26 cellular contexts compared by ENCODE assay signal in the genomic region with DNA sequence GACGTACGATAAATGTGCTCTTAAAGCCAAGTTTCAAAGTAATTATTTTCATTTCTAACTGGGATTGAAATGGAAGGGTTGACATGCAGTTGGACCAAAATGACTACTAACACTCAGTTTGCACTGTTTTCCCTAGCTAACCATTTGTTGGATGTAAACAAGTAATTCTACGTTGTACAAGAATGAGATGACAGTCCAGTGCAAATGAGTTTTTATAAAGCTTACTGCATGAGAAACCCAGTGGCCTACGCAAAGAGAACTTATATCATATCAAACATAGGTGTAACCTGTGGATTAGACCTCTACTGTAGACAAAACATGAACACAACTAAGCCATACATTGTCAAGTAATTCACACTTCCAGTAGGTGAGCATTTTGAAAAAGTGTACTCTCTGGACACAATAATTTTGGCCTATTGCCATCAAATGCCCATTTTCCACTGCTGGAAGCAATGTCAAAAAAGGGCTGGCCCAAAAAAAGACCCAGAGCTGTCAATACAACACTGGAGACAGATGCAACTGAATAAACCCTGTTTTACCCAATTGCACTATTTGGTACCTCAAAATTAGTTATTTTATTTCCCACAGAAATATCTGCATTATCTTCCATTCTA. TPM values are rescaled to one million over a fixed set of nuclear protein-coding genes. Genes with fewer than 3 reads are reported as not detected.
DNase-seq lines count a peak whose midpoint lies in the region; ATAC-seq and TF ChIP-seq lines count a peak whose summit lies in the region.
"Had no signal": no experiment of that assay in that cellular context is flagged by ENCODE, and none has a peak within 500 bp of the region (broad histone marks: within the 10 kb centered on the region; RNA-seq: fewer than 3 reads in every experiment).

No MANE protein-coding gene starts in this region.

- DNase-seq in ELR (ENCODE audit: low read depth) (peak; percentile 24), WTC11 (ENCODE audit: low spot score) (no peak), fibroblast of villous mesenchyme (ENCODE audit: low read depth) (peak; percentile 14), SKM-1 treated with dmso at 0.1 percent for 144 hours (lab: John Stamatoyannopoulos, UW; ENCODE audit: unreplicated experiment) (no peak), left lobe of liver (ENCODE audit: low spot score) (no peak)
- DNase-seq: activated CD8-positive, alpha-beta memory T cell treated with anti-CD3 and anti-CD28 coated beads for 24 hours; activated naive CD4-positive, alpha-beta T cell treated with anti-CD3 and anti-CD28 coated beads for 36 hours; activated T-cell treated with anti-CD3 and anti-CD28 coated beads, Interleukin-2, amount 50 U/mL, for 4 hours; anterior cingulate cortex; CD8-positive, alpha-beta memory T cell; DMS79 treated with DMSO at 0.1 percent for 48 hours; IMR-90; lower lobe of right lung; NCI-H1436; NCI-H510A; NK-92 treated with Interleukin-12 subunit alpha and Interleukin-12 subunit beta, amount 100 ng/mL, for 24 hours; Peyer's patch; small intestine; stimulated activated CD4-positive, alpha-beta T cell treated with anti-CD3 and anti-CD28 coated beads, Interleukin-2, amount 100 ng/mL, for 48 hours; stimulated activated naive CD4-positive, alpha-beta T cell had no signal

- no peak overlapping the region for H3K4me3 Mint-ChIP-seq in WTC11
- H3K4me3 Mint-ChIP-seq: activated naive CD4-positive, alpha-beta T cell treated with anti-CD3 and anti-CD28 coated beads for 36 hours; activated T-cell treated with anti-CD3 and anti-CD28 coated beads, Interleukin-2, amount 50 U/mL, for 4 hours; CD8-positive, alpha-beta memory T cell; T-helper 2 cell treated with Interferon-gamma antibody and Interleukin-4, amounts not matched to agents 5 μg/mL and 100 μg/mL, for 36 hours had no signal

- H3K79me2 ChIP-seq in ACC112 (ENCODE audit: control insufficient read depth, insufficient read depth, low read length, unreplicated experiment) = peaks cover 10% of the 10 kb centered on the region

- peak overlapping the region; percentile 76 for H3K27ac Mint-ChIP-seq in WTC11

- no peak for TF ChIP-seq CTCF in WTC11 (IDR thresholded peaks at IDR 0.05)
- TF ChIP-seq CTCF in fibroblast of villous mesenchyme (IDR thresholded peaks at IDR 0.05; ENCODE audit: insufficient read depth, low read depth, low read length) = no peak

- CTCF ChIA-PET in WTC11 (lab: Charles Lee) = interaction anchor here (1.2 kb wide), 1 partner anchor 302 kb away, joined by 4 read pairs; no protein-coding TSS in a partner anchor

- ATAC-seq in WTC11 = no peak
- no peak for ATAC-seq in left lobe of liver
- ATAC-seq in GM19324 (IDR thresholded peaks at IDR 0.05; ENCODE audit: low FRiP score, unreplicated experiment) = no peak
- no peak for ATAC-seq in HG03565 (IDR thresholded peaks at IDR 0.05; ENCODE audit: unreplicated experiment)
- ATAC-seq: lower lobe of right lung had no signal

- peaks cover 32% of the 10 kb centered on the region for H3K4me1 Mint-ChIP-seq in WTC11

- no peak overlapping the region for H2AFZ ChIP-seq in ACC112 (ENCODE audit: low read length, unreplicated experiment)

- POLR2A ChIA-PET in WTC11 (lab: Charles Lee) = interaction anchor here (1.2 kb wide), 2 partner anchors 8 to 235 kb away, joined by 5 read pairs; no protein-coding TSS in a partner anchor

- H3K36me3 Mint-ChIP-seq in WTC11 = peaks cover 54% of the 10 kb centered on the region

- peaks cover 57% of the 10 kb centered on the region for H3K36me3 ChIP-seq in ACC112 (ENCODE audit: insufficient read depth, low read length)

- peaks cover 23% of the 10 kb centered on the region for H3K4me1 ChIP-seq in ACC112 (ENCODE audit: control insufficient read depth, insufficient read depth, low read length, unreplicated experiment)
- H3K4me1 ChIP-seq: SJSA1 had no signal

- H3K27me3 ChIP-seq in ACC112 (ENCODE audit: insufficient read depth, low read length) = no peaks in the 10 kb centered on the region
- H3K27me3 ChIP-seq: Peyer's patch, tibial nerve had no signal

- H3K27ac ChIP-seq in ACC112 (ENCODE audit: low read depth, low read length) = peak overlapping the region; percentile 85
- H3K27ac ChIP-seq: lower lobe of right lung, Peyer's patch, SJSA1, tibial nerve had no signal

- no peaks in the 10 kb centered on the region for H3K27me3 Mint-ChIP-seq in WTC11 (ENCODE audit: low read depth)
- H3K27me3 Mint-ChIP-seq: CD8-positive, alpha-beta memory T cell had no signal

- H3K4me3 ChIP-seq in ACC112 (ENCODE audit: low read depth, low read length) (no peak overlapping the region), fibroblast of villous mesenchyme (ENCODE audit: low read depth, low read length) (no peak overlapping the region)
- H3K4me3 ChIP-seq: lower lobe of right lung, Peyer's patch, SJSA1, tibial nerve had no signal

- no peaks in the 10 kb centered on the region for H3K9me3 Mint-ChIP-seq in WTC11
- H3K9me3 Mint-ChIP-seq: activated naive CD4-positive, alpha-beta T cell treated with anti-CD3 and anti-CD28 coated beads for 36 hours; activated T-cell treated with anti-CD3 and anti-CD28 coated beads, Interleukin-2, amount 50 U/mL, for 4 hours; CD8-positive, alpha-beta memory T cell; T-helper 2 cell treated with Interferon-gamma antibody and Interleukin-4, amounts not matched to agents 5 μg/mL and 100 μg/mL, for 36 hours had no signal

TF ChIP-seq in WTC11, 78 proteins besides CTCF, POLR2A, EP300 and RAD21:
- no peak for TF ChIP-seq ZNF263 (CRISPR knock-in tag; IDR thresholded peaks at IDR 0.05; ENCODE audit: low read depth)
- TF ChIP-seq, protein P1, sequence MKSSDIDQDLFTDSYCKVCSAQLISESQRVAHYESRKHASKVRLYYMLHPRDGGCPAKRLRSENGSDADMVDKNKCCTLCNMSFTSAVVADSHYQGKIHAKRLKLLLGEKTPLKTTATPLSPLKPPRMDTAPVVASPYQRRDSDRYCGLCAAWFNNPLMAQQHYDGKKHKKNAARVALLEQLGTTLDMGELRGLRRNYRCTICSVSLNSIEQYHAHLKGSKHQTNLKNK (CRISPR knock-in tag; IDR thresholded peaks at IDR 0.05) = 0 out of 2 replicates have a peak, but pooled peaks have one; percentile 20
TF ChIP-seq in WTC11: peak in this region for 1.

RNA-seq across cellular contexts. Expression of gene SLC38A2, which starts 12.8 kb away (rescaled TPM):
- total RNA-seq in WTC11 (2021) (295 to 381 TPM (median 309 TPM) in 3 replicates), fibroblast of villous mesenchyme (914 and 1,547 TPM in 2 replicates), left lobe of liver (82.2 TPM)

Comparison
In these comparisons a context has a peak if more than half of its experiments do, and no peak if none do; other contexts are left out.
1. DNase-seq: peak in ELR (single experiment) and fibroblast of villous mesenchyme (single experiment); none in WTC11 (single experiment), SKM-1 treated with dmso at 0.1 percent for 144 hours (single experiment) and left lobe of liver (single experiment).